ENCODE assay signal across 15 cellular contexts in the genomic region with DNA sequence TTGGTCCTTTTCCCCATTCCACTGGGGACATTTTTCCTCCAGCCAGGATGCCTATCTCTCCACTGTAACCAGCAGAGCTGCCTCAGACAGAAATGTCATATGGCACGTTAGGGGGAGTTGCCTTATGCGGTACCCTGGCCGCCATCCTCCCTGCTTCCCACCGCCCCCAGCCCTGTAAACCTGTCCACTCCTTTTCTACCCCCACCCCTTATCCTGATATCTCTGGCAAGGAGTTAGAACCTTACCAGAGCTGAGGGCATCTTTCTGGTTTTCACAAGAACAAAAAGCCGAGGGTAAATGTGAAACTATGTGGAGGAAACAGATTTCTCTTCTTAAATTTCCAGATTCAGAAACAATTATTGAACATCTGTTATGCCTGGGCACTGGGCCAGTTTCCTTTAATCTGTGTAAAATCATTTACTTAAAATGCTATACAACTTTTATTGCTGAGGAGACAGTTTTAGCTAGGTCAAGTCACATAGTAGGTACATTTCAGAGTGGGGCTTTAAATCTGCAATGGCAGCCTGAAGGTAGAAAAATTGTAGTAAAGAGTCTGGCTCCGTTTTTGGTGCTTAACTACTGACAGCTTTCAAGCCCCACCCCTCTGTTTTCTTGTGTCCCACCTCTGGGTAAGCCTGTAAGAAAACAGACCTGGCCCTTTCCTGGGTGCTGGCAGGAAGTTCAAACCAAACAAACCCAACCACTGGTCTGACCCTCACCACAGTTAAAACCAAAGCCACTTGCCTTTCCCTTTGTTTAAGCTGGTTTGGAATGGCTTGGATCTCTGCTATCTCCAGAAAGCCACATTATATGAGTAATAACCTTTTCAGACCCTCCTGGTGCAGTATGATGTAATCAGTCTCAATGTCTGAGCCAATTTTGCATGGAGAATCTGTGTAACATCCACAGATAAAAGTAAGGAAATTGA.
DNase-seq lines count a peak whose midpoint lies in the region; ATAC-seq, FAIRE-seq and TF ChIP-seq lines count a peak whose summit lies in the region.
"Had no signal": no experiment of that assay in that cellular context is flagged by ENCODE, and none has a peak within 500 bp of the region (broad histone marks: within the 10 kb centered on the region; RNA-seq: fewer than 3 reads in every experiment).

No MANE protein-coding gene starts in this region.

- no peak overlapping the region for H4K91ac ChIP-seq in neuronal stem cell (ENCODE audit: low read depth, low read length, poor library complexity)

- TF ChIP-seq POLR2A in thyroid gland (IDR thresholded peaks at IDR 0.05) = no peak
- TF ChIP-seq POLR2A in GM12892 (IDR thresholded peaks at IDR 0.05; ENCODE audit: low read depth, low read length) = no peak

- H3K36me3 Mint-ChIP-seq in activated naive CD8-positive, alpha-beta T cell treated with anti-CD3 and anti-CD28 coated beads, Interleukin-2, amount 10 ng/mL, durations not matched to agents 7 days and 5 days = no peaks in the 10 kb centered on the region
- H3K36me3 Mint-ChIP-seq in activated naive CD8-positive, alpha-beta T cell treated with anti-CD3 and anti-CD28 coated beads for 36 hours = no peaks in the 10 kb centered on the region

- H3K36me3 ChIP-seq in fibroblast of lung (ENCODE audit: control insufficient read depth, insufficient read depth, low read length) (no peaks in the 10 kb centered on the region), thyroid gland (no peaks in the 10 kb centered on the region), neuronal stem cell (replicated peaks in 1 of 2; ENCODE audit: control insufficient read depth in 2 of 2, insufficient read depth in 2 of 2, low read length in 2 of 2) (no peaks in the 10 kb centered on the region), colonic mucosa (no peaks in the 10 kb centered on the region)
- H3K36me3 ChIP-seq: sigmoid colon, tibial nerve had no signal

- no peak overlapping the region for H3K9ac ChIP-seq in fibroblast of lung (ENCODE audit: insufficient read depth, low read length)
- H3K9ac ChIP-seq in neuronal stem cell (ENCODE audit: low read depth, low read length, poor library complexity) = no peak overlapping the region
- no peak overlapping the region for H3K9ac ChIP-seq in colonic mucosa (ENCODE audit: low read depth in 2 of 2, low read length in 2 of 2)

- no peak overlapping the region for H2AK5ac ChIP-seq in neuronal stem cell (ENCODE audit: low read depth, low read length)

- no peaks in the 10 kb centered on the region for H3K79me1 ChIP-seq in neuronal stem cell (ENCODE audit: low read depth, low read length)

- peaks cover 15% of the 10 kb centered on the region for H3K27me3 Mint-ChIP-seq in activated naive CD8-positive, alpha-beta T cell treated with anti-CD3 and anti-CD28 coated beads, Interleukin-2, amount 10 ng/mL, durations not matched to agents 7 days and 5 days
- H3K27me3 Mint-ChIP-seq in activated naive CD8-positive, alpha-beta T cell treated with anti-CD3 and anti-CD28 coated beads for 36 hours = no peaks in the 10 kb centered on the region

- H3K4me1 Mint-ChIP-seq in activated naive CD8-positive, alpha-beta T cell treated with anti-CD3 and anti-CD28 coated beads, Interleukin-2, amount 10 ng/mL, durations not matched to agents 7 days and 5 days = peaks cover 15% of the 10 kb centered on the region
- peaks cover 6% of the 10 kb centered on the region for H3K4me1 Mint-ChIP-seq in activated naive CD8-positive, alpha-beta T cell treated with anti-CD3 and anti-CD28 coated beads for 36 hours

- H3K14ac ChIP-seq in neuronal stem cell (ENCODE audit: low read length) = no peak overlapping the region

- no peak overlapping the region for H2BK120ac ChIP-seq in neuronal stem cell (ENCODE audit: low read depth, low read length)

- H2AFZ ChIP-seq in fibroblast of lung (ENCODE audit: low read length) (no peak overlapping the region), neuronal stem cell (ENCODE audit: low read length) (no peak overlapping the region)

- no peak overlapping the region for H2BK5ac ChIP-seq in neuronal stem cell (ENCODE audit: low read length)

- peak; percentile 58 for ATAC-seq in activated naive CD8-positive, alpha-beta T cell treated with anti-CD3 and anti-CD28 coated beads, Interleukin-2, amount 10 ng/mL, durations not matched to agents 7 days and 5 days (ENCODE audit: low read depth)
- ATAC-seq: activated T-cell treated with anti-CD3 and anti-CD28 coated beads, Interleukin-2, amount 50 U/mL, for 72 hours had no signal

- intact Hi-C loops in thyroid gland (cut with DNase I) = no loop called here
- intact Hi-C loops in colonic mucosa (cut with DNase I) = no loop called here

- H2BK12ac ChIP-seq in neuronal stem cell (ENCODE audit: low read length) = no peak overlapping the region

- no peak overlapping the region for H3K4me3 Mint-ChIP-seq in activated naive CD8-positive, alpha-beta T cell treated with anti-CD3 and anti-CD28 coated beads, Interleukin-2, amount 10 ng/mL, durations not matched to agents 7 days and 5 days
- no peak overlapping the region for H3K4me3 Mint-ChIP-seq in activated naive CD8-positive, alpha-beta T cell treated with anti-CD3 and anti-CD28 coated beads for 36 hours
- H3K4me3 Mint-ChIP-seq: activated T-cell treated with anti-CD3 and anti-CD28 coated beads, Interleukin-2, amount 50 U/mL, for 72 hours had no signal

- H3K79me2 ChIP-seq in fibroblast of lung (ENCODE audit: control insufficient read depth, insufficient read depth, low read length) = no peaks in the 10 kb centered on the region

- no peak overlapping the region for H4K8ac ChIP-seq in neuronal stem cell (ENCODE audit: low read depth, low read length)

- H2BK15ac ChIP-seq in neuronal stem cell (ENCODE audit: low read length) = no peak overlapping the region

- H3K4me3 ChIP-seq in fibroblast of lung (replicated peaks in 1 of 4; ENCODE audit: control extremely low read depth in 1 of 4, insufficient read depth in 1 of 4, low read depth in 3 of 4, low read length in 4 of 4) (no peak overlapping the region), thyroid gland (replicated peaks in 1 of 3) (no peak overlapping the region), neuronal stem cell (ENCODE audit: low read length in 2 of 2) (no peak overlapping the region), colonic mucosa (no peak overlapping the region)
- H3K4me3 ChIP-seq: sigmoid colon, tibial nerve had no signal

- FAIRE-seq in GM12892 (lab: Jason Lieb, UNC) = no peak

- no peak for DNase-seq in activated naive CD8-positive, alpha-beta T cell treated with anti-CD3 and anti-CD28 coated beads, Interleukin-2, amount 10 ng/mL, durations not matched to agents 7 days and 5 days
- no peak for DNase-seq in activated naive CD8-positive, alpha-beta T cell treated with anti-CD3 and anti-CD28 coated beads for 36 hours
- DNase-seq in NCI-H524 (lab: John Stamatoyannopoulos, UW) (peak; percentile 50 to 78), fibroblast of lung (ENCODE audit: low read depth in 2 of 2) (peak; percentile 45 to 96), thyroid gland (no peak), neuronal stem cell (ENCODE audit: low spot score) (no peak), GM12892 (ENCODE audit: insufficient read length) (no peak), colonic mucosa (no peak)
- DNase-seq: activated T-cell treated with anti-CD3 and anti-CD28 coated beads, Interleukin-2, amount 50 U/mL, for 72 hours; caudate nucleus; NCI-H2107; sigmoid colon had no signal

- H3K4me2 ChIP-seq in fibroblast of lung (ENCODE audit: extremely low read depth, insufficient read depth, low read length) (no peak overlapping the region), neuronal stem cell (ENCODE audit: insufficient read depth, low read length, poor library complexity, severe bottlenecking) (no peak overlapping the region)

- no peaks in the 10 kb centered on the region for H3K9me3 Mint-ChIP-seq in activated naive CD8-positive, alpha-beta T cell treated with anti-CD3 and anti-CD28 coated beads, Interleukin-2, amount 10 ng/mL, durations not matched to agents 7 days and 5 days
- no peaks in the 10 kb centered on the region for H3K9me3 Mint-ChIP-seq in activated naive CD8-positive, alpha-beta T cell treated with anti-CD3 and anti-CD28 coated beads for 36 hours
- H3K9me3 Mint-ChIP-seq: activated T-cell treated with anti-CD3 and anti-CD28 coated beads, Interleukin-2, amount 50 U/mL, for 72 hours had no signal

- no peak overlapping the region for H3K27ac Mint-ChIP-seq in activated naive CD8-positive, alpha-beta T cell treated with anti-CD3 and anti-CD28 coated beads, Interleukin-2, amount 10 ng/mL, durations not matched to agents 7 days and 5 days
- no peak overlapping the region for H3K27ac Mint-ChIP-seq in activated naive CD8-positive, alpha-beta T cell treated with anti-CD3 and anti-CD28 coated beads for 36 hours
- H3K27ac Mint-ChIP-seq: activated T-cell treated with anti-CD3 and anti-CD28 coated beads, Interleukin-2, amount 50 U/mL, for 72 hours had no signal

- H3K4me1 ChIP-seq in fibroblast of lung (ENCODE audit: control insufficient read depth, extremely low read depth, insufficient read depth, low read length) (peaks cover 2% of the 10 kb centered on the region), thyroid gland (peaks cover 14 to 36% of the 10 kb centered on the region in 2 donors), neuronal stem cell (ENCODE audit: control insufficient read depth in 2 of 2, insufficient read depth in 1 of 2, low read depth in 1 of 2, low read length in 2 of 2) (peaks cover 7 to 8% of the 10 kb centered on the region in 2 donors), colonic mucosa (no peaks in the 10 kb centered on the region)
- H3K4me1 ChIP-seq: sigmoid colon, tibial nerve had no signal

- 76 to 79% methylated on average over 6 of the region's 6 CpGs for WGBS in thyroid gland, 2 donors
- WGBS in neuronal stem cell (ENCODE audit: extremely low coverage in 2 of 2, insufficient read length in 2 of 2, insufficient replicate concordance in 1 of 2), 2 donors = no CpG with 5 or more reads among the region's 6 CpGs

- H3K27ac ChIP-seq in fibroblast of lung (ENCODE audit: insufficient read depth, low read length) = no peak overlapping the region
- peak overlapping the region in 2 of 3 donors; percentile 80 for H3K27ac ChIP-seq in thyroid gland
- H3K27ac ChIP-seq in neuronal stem cell (replicated peaks; ENCODE audit: low read length) = no peak overlapping the region
- H3K27ac ChIP-seq in colonic mucosa = no peak overlapping the region
- H3K27ac ChIP-seq: epithelial cell of prostate, sigmoid colon, tibial nerve, VCaP had no signal

- H3K18ac ChIP-seq in neuronal stem cell (ENCODE audit: low read length) = no peak overlapping the region

- TF ChIP-seq CTCF in fibroblast of lung (conservative IDR thresholded peaks at IDR 0.05 in 1 of 2, IDR thresholded peaks at IDR 0.05 in 1 of 2; ENCODE audit: low read depth in 1 of 2, low read length in 2 of 2) (no peak), thyroid gland (IDR thresholded peaks at IDR 0.05) (no peak), colonic mucosa (IDR thresholded peaks at IDR 0.05) (no peak)

- POLR2A ChIA-PET in activated naive CD8-positive, alpha-beta T cell treated with anti-CD3 and anti-CD28 coated beads, Interleukin-2, amount 10 ng/mL, durations not matched to agents 7 days and 5 days (lab: Charles Lee) = no interaction called here

- H4K20me1 ChIP-seq in fibroblast of lung (ENCODE audit: control insufficient read depth, extremely low read depth, insufficient read depth, low read length) = no peaks in the 10 kb centered on the region

- H3K27me3 ChIP-seq in fibroblast of lung (ENCODE audit: control insufficient read depth, insufficient read depth, low read length) (no peaks in the 10 kb centered on the region), thyroid gland (no peaks in the 10 kb centered on the region), neuronal stem cell (ENCODE audit: control insufficient read depth in 3 of 3, insufficient read depth in 3 of 3, low read depth in 1 of 3, low read length in 3 of 3) (no peaks in the 10 kb centered on the region), colonic mucosa (no peaks in the 10 kb centered on the region)
- H3K27me3 ChIP-seq: sigmoid colon, tibial nerve had no signal

- H3K9me3 ChIP-seq in fibroblast of lung (ENCODE audit: control insufficient read depth, insufficient read depth, low read depth, low read length) (no peaks in the 10 kb centered on the region), thyroid gland (no peaks in the 10 kb centered on the region), neuronal stem cell (replicated peaks in 1 of 2; ENCODE audit: control insufficient read depth in 2 of 2, insufficient read depth in 1 of 2, low read depth in 1 of 2, low read length in 2 of 2) (no peaks in the 10 kb centered on the region), colonic mucosa (no peaks in the 10 kb centered on the region)
- H3K9me3 ChIP-seq: sigmoid colon, tibial nerve had no signal

- no peak overlapping the region for H3K4ac ChIP-seq in neuronal stem cell (ENCODE audit: low read length)

- H3K23ac ChIP-seq in neuronal stem cell (ENCODE audit: low read depth, low read length, poor library complexity) = no peak overlapping the region

Comparison
In these comparisons a context has a peak if more than half of its experiments do, and no peak if none do; other contexts are left out.
1. DNase-seq: peak in NCI-H524 (2 of 2) and fibroblast of lung (2 of 2); none in activated naive CD8-positive, alpha-beta T cell treated with anti-CD3 and anti-CD28 coated beads, Interleukin-2, amount 10 ng/mL, durations not matched to agents 7 days and 5 days (single experiment), activated naive CD8-positive, alpha-beta T cell treated with anti-CD3 and anti-CD28 coated beads for 36 hours (single experiment), thyroid gland (0 of 2), neuronal stem cell (single experiment), GM12892 (single experiment) and colonic mucosa (single experiment).
2. H3K27ac ChIP-seq: peak in thyroid gland (2 of 3); none in fibroblast of lung (single experiment), neuronal stem cell (single experiment) and colonic mucosa (single experiment).